ENCODE assay signal across 1 cellular context in the genomic region with DNA sequence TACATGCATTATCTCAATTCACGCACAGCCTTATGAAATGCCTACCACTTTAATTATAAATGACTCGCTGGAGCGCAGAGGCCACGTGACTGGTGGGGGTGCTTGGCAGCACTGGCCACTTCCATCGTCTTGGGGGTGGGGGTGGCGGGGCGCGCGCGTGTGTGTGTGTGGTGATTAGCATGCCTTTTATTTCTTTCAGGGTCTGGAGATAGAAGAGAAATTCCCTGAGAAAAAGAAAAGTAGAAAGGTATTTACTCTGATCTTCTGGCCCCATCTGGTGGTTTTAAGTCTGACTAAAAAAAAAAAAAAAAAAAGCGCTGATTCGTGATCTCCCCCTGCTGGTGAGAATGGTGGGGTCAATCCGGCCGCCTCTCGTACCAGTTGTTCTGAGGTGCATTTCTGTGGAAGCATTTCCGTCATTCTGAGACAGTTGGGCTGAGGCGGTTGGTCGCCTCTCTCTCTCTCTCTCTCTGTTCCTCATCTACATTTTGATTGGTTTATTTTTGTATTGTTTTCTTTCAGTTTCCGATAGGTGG.
TF ChIP-seq lines count a peak whose summit lies in the region.

A gene with protein sequence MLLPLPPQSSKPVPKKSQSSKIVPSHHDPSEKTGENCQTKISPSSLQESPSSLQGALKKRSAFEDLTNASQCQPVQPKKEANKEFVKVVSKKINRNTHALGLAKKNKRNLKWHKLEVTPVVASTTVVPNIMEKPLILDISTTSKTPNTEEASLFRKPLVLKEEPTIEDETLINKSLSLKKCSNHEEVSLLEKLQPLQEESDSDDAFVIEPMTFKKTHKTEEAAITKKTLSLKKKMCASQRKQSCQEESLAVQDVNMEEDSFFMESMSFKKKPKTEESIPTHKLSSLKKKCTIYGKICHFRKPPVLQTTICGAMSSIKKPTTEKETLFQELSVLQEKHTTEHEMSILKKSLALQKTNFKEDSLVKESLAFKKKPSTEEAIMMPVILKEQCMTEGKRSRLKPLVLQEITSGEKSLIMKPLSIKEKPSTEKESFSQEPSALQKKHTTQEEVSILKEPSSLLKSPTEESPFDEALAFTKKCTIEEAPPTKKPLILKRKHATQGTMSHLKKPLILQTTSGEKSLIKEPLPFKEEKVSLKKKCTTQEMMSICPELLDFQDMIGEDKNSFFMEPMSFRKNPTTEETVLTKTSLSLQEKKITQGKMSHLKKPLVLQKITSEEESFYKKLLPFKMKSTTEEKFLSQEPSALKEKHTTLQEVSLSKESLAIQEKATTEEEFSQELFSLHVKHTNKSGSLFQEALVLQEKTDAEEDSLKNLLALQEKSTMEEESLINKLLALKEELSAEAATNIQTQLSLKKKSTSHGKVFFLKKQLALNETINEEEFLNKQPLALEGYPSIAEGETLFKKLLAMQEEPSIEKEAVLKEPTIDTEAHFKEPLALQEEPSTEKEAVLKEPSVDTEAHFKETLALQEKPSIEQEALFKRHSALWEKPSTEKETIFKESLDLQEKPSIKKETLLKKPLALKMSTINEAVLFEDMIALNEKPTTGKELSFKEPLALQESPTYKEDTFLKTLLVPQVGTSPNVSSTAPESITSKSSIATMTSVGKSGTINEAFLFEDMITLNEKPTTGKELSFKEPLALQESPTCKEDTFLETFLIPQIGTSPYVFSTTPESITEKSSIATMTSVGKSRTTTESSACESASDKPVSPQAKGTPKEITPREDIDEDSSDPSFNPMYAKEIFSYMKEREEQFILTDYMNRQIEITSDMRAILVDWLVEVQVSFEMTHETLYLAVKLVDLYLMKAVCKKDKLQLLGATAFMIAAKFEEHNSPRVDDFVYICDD (N-terminal part only) (plus strand): TSS at position 402 of the 536 bp plus-strand sequence. CDS start 80,399 bp downstream, outside the sequence.

TF ChIP-seq in K562, 482 proteins besides CTCF, POLR2A, EP300 and RAD21 (continued from another document):
- TF ChIP-seq, protein P1, sequence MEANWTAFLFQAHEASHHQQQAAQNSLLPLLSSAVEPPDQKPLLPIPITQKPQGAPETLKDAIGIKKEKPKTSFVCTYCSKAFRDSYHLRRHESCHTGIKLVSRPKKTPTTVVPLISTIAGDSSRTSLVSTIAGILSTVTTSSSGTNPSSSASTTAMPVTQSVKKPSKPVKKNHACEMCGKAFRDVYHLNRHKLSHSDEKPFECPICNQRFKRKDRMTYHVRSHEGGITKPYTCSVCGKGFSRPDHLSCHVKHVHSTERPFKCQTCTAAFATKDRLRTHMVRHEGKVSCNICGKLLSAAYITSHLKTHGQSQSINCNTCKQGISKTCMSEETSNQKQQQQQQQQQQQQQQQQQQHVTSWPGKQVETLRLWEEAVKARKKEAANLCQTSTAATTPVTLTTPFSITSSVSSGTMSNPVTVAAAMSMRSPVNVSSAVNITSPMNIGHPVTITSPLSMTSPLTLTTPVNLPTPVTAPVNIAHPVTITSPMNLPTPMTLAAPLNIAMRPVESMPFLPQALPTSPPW (CRISPR knock-in tag; IDR thresholded peaks at IDR 0.05): 0 out of 2 replicates have a peak, but pooled peaks have one; percentile 21
- peak; percentile 60; the same call in 1 of the 2 replicates for TF ChIP-seq TOE1 (IDR thresholded peaks at IDR 0.05; ENCODE audit: borderline replicate concordance)
- no peak for TF ChIP-seq TOE1 (CRISPR knock-in tag; IDR thresholded peaks at IDR 0.05; ENCODE audit: borderline replicate concordance, low read depth)
- TF ChIP-seq, protein P2, sequence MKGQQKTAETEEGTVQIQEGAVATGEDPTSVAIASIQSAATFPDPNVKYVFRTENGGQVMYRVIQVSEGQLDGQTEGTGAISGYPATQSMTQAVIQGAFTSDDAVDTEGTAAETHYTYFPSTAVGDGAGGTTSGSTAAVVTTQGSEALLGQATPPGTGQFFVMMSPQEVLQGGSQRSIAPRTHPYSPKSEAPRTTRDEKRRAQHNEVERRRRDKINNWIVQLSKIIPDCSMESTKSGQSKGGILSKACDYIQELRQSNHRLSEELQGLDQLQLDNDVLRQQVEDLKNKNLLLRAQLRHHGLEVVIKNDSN (CRISPR knock-in tag; IDR thresholded peaks at IDR 0.05): peak; percentile 79
- peak; percentile 82 for TF ChIP-seq RAD51 (IDR thresholded peaks at IDR 0.05; ENCODE audit: borderline replicate concordance, low read depth)
- TF ChIP-seq ATF7 (IDR thresholded peaks at IDR 0.05): peak; percentile 82
- TF ChIP-seq CXXC5 (CRISPR knock-in tag; IDR thresholded peaks at IDR 0.05): 0 out of 2 replicates have a peak, but pooled peaks have one; percentile 22
- TF ChIP-seq, protein P3, sequence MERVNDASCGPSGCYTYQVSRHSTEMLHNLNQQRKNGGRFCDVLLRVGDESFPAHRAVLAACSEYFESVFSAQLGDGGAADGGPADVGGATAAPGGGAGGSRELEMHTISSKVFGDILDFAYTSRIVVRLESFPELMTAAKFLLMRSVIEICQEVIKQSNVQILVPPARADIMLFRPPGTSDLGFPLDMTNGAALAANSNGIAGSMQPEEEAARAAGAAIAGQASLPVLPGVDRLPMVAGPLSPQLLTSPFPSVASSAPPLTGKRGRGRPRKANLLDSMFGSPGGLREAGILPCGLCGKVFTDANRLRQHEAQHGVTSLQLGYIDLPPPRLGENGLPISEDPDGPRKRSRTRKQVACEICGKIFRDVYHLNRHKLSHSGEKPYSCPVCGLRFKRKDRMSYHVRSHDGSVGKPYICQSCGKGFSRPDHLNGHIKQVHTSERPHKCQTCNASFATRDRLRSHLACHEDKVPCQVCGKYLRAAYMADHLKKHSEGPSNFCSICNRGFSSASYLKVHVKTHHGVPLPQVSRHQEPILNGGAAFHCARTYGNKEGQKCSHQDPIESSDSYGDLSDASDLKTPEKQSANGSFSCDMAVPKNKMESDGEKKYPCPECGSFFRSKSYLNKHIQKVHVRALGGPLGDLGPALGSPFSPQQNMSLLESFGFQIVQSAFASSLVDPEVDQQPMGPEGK (CRISPR knock-in tag; IDR thresholded peaks at IDR 0.05; ENCODE audit: borderline replicate concordance): no peak
- no peak for TF ChIP-seq KDM1A (IDR thresholded peaks at IDR 0.05)
- no peak for TF ChIP-seq SRSF1 (IDR thresholded peaks at IDR 0.05; ENCODE audit: low read depth, low read length)
- peak; percentile 12; the same call in 1 of the 2 replicates for TF ChIP-seq BHLHE40 (IDR thresholded peaks at IDR 0.05; ENCODE audit: low read length)
- TF ChIP-seq, protein P4, sequence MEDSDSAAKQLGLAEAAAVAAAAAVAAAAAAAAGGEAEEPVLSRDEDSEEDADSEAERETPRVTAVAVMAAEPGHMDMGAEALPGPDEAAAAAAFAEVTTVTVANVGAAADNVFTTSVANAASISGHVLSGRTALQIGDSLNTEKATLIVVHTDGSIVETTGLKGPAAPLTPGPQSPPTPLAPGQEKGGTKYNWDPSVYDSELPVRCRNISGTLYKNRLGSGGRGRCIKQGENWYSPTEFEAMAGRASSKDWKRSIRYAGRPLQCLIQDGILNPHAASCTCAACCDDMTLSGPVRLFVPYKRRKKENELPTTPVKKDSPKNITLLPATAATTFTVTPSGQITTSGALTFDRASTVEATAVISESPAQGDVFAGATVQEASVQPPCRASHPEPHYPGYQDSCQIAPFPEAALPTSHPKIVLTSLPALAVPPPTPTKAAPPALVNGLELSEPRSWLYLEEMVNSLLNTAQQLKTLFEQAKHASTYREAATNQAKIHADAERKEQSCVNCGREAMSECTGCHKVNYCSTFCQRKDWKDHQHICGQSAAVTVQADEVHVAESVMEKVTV (CRISPR knock-in tag; IDR thresholded peaks at IDR 0.05): peak; percentile 44; the same call in 1 of the 2 replicates
- TF ChIP-seq, protein P5, sequence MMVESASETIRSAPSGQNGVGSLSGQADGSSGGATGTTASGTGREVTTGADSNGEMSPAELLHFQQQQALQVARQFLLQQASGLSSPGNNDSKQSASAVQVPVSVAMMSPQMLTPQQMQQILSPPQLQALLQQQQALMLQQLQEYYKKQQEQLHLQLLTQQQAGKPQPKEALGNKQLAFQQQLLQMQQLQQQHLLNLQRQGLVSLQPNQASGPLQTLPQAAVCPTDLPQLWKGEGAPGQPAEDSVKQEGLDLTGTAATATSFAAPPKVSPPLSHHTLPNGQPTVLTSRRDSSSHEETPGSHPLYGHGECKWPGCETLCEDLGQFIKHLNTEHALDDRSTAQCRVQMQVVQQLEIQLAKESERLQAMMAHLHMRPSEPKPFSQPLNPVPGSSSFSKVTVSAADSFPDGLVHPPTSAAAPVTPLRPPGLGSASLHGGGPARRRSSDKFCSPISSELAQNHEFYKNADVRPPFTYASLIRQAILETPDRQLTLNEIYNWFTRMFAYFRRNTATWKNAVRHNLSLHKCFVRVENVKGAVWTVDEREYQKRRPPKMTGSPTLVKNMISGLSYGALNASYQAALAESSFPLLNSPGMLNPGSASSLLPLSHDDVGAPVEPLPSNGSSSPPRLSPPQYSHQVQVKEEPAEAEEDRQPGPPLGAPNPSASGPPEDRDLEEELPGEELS (CRISPR knock-in tag; IDR thresholded peaks at IDR 0.05; ENCODE audit: borderline replicate concordance): no peak
- peak; percentile 33; the same call in 1 of the 2 replicates for TF ChIP-seq CBFA2T2 (conservative IDR thresholded peaks at IDR 0.05)
- TF ChIP-seq, protein P6, sequence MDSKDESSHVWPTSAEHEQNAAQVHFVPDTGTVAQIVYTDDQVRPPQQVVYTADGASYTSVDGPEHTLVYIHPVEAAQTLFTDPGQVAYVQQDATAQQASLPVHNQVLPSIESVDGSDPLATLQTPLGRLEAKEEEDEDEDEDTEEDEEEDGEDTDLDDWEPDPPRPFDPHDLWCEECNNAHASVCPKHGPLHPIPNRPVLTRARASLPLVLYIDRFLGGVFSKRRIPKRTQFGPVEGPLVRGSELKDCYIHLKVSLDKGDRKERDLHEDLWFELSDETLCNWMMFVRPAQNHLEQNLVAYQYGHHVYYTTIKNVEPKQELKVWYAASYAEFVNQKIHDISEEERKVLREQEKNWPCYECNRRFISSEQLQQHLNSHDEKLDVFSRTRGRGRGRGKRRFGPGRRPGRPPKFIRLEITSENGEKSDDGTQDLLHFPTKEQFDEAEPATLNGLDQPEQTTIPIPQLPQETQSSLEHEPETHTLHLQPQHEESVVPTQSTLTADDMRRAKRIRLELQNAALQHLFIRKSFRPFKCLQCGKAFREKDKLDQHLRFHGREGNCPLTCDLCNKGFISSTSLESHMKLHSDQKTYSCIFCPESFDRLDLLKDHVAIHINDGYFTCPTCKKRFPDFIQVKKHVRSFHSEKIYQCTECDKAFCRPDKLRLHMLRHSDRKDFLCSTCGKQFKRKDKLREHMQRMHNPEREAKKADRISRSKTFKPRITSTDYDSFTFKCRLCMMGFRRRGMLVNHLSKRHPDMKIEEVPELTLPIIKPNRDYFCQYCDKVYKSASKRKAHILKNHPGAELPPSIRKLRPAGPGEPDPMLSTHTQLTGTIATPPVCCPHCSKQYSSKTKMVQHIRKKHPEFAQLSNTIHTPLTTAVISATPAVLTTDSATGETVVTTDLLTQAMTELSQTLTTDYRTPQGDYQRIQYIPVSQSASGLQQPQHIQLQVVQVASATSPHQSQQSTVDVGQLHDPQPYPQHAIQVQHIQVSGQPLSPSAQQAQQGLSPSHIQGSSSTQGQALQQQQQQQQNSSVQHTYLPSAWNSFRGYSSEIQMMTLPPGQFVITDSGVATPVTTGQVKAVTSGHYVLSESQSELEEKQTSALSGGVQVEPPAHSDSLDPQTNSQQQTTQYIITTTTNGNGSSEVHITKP (IDR thresholded peaks at IDR 0.05; ENCODE audit: partially characterized antibody): peak; percentile 97
- peak; percentile 98 for TF ChIP-seq ZNF384 (IDR thresholded peaks at IDR 0.05; ENCODE audit: low read depth, low read length)
- TF ChIP-seq, protein P7, sequence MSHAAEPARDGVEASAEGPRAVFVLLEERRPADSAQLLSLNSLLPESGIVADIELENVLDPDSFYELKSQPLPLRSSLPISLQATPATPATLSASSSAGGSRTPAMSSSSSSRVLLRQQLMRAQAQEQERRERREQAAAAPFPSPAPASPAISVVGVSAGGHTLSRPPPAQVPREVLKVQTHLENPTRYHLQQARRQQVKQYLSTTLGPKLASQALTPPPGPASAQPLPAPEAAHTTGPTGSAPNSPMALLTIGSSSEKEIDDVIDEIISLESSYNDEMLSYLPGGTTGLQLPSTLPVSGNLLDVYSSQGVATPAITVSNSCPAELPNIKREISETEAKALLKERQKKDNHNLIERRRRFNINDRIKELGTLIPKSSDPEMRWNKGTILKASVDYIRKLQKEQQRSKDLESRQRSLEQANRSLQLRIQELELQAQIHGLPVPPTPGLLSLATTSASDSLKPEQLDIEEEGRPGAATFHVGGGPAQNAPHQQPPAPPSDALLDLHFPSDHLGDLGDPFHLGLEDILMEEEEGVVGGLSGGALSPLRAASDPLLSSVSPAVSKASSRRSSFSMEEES (CRISPR knock-in tag; IDR thresholded peaks at IDR 0.05): peak; percentile 42
- TF ChIP-seq L3MBTL2 (IDR thresholded peaks at IDR 0.05): peak; percentile 54
